1 cellular context compared by ENCODE assay signal in genomic region chr2:10283106-10284062, GRCh38.
TF ChIP-seq lines count a peak whose summit lies in the region.

No MANE protein-coding gene starts in this region.

TF ChIP-seq in SK-N-SH, 30 proteins besides CTCF, POLR2A, EP300 and RAD21 (continued from another document):
- no peak for TF ChIP-seq USF2 (IDR thresholded peaks at IDR 0.05; ENCODE audit: borderline replicate concordance, low read depth, low read length)
- no peak for TF ChIP-seq ELF1 (IDR thresholded peaks at IDR 0.05)
- TF ChIP-seq FOXJ3 (CRISPR knock-in tag; IDR thresholded peaks at IDR 0.05) = no peak
- TF ChIP-seq NFIC (IDR thresholded peaks at IDR 0.05; ENCODE audit: borderline replicate concordance) = peak; percentile 58; the same call in 1 of the 2 replicates
- no peak for TF ChIP-seq FOXM1 (IDR thresholded peaks at IDR 0.05; ENCODE audit: low read depth)
- TF ChIP-seq SIN3A (IDR thresholded peaks at IDR 0.05; ENCODE audit: borderline replicate concordance, low read depth, low read length) = 0 out of 2 replicates have a peak, but pooled peaks have one; percentile 11
- no peak for TF ChIP-seq RFX5 (IDR thresholded peaks at IDR 0.05; ENCODE audit: low read length)
- TF ChIP-seq TCF12 (IDR thresholded peaks at IDR 0.05) = peak; percentile 78
TF ChIP-seq in SK-N-SH: peak in this region for 8.
